Comparison of ENCODE assay signal across 11 cellular contexts in the genomic region with DNA sequence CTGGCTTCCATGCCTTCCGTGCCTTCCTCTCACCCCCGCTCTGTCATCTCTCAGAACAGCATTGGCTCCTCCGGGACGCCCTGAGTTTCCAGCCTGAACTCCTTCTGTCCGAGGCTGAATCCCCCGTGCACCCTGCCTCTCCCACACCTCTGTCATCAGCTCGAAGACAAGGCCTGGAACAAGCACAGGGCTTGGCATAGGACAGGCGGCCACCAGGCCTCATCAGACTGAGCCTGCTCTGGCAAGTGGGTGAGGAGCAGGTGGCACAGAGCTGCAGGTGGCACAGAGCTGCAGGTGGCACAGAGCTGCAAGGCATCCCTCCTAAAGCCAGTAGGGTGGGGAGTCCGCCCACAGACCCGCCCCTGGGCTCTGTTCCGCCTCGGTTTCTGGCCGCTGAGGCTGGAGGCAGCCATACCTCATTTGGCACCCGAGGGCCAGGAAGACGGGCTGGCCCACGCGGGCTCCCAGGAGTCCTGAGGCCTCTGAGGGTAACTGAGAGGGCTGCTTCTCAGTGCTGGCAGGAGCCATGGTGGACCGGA.
DNase-seq lines count a peak whose midpoint lies in the region; ATAC-seq, FAIRE-seq and TF ChIP-seq lines count a peak whose summit lies in the region.
"Had no signal": no experiment of that assay in that cellular context is flagged by ENCODE, and none has a peak within 500 bp of the region (broad histone marks: within the 10 kb centered on the region; RNA-seq: fewer than 3 reads in every experiment).

No MANE protein-coding gene starts in this region.

- H3K27me3 Mint-ChIP-seq in CD4-positive, alpha-beta memory T cell: no peaks in the 10 kb centered on the region
- no peaks in the 10 kb centered on the region for H3K27me3 Mint-ChIP-seq in endodermal cell (ENCODE audit: insufficient read depth)

- POLR2A ChIA-PET in CD4-positive, alpha-beta memory T cell (lab: Charles Lee; ENCODE audit: partially characterized antibody): interaction anchor here (1.0 to 3.2 kb wide), 2 partner anchors 13 to 44 kb away, joined by 3 to 11 read pairs; no protein-coding TSS in a partner anchor
- POLR2A ChIA-PET in HCT116 (lab: Charles Lee): interaction anchor here (1.2 kb wide), 1 partner anchor 52 kb away, joined by 3 read pairs; no protein-coding TSS in a partner anchor
- POLR2A ChIA-PET in PC-9 (lab: Charles Lee; ENCODE audit: unreplicated experiment): no interaction called here

- no peaks in the 10 kb centered on the region for H3K27me3 ChIP-seq in CD4-positive, alpha-beta memory T cell (ENCODE audit: insufficient read depth, low read length)
- no peaks in the 10 kb centered on the region for H3K27me3 ChIP-seq in HCT116 (ENCODE audit: insufficient read depth, low read length)
- no peaks in the 10 kb centered on the region for H3K27me3 ChIP-seq in endodermal cell (ENCODE audit: control insufficient read depth, insufficient read depth, low read length, poor library complexity, severe bottlenecking)
- no peaks in the 10 kb centered on the region for H3K27me3 ChIP-seq in GM23248 (replicated peaks; ENCODE audit: insufficient read depth)
- H3K27me3 ChIP-seq in PC-9 (ENCODE audit: insufficient read depth, low read depth): no peaks in the 10 kb centered on the region
- H3K27me3 ChIP-seq: SJSA1 had no signal

- no peak for DNase-seq in CD4-positive, alpha-beta memory T cell
- no peak for DNase-seq in HCT116 (ENCODE audit: low read depth, low spot score)
- DNase-seq in NCI-H510A treated with DMSO at 0.1 percent for 48 hours (lab: John Stamatoyannopoulos, UW): peak; percentile 51
- peak; percentile 63 for DNase-seq in endodermal cell
- DNase-seq in GM23248: no peak
- no peak for DNase-seq in PC-9
- DNase-seq in H54 (ENCODE audit: insufficient read length, low spot score): no peak
- DNase-seq: activated effector memory CD4-positive, alpha-beta T cell treated with Interleukin-2 at 50 U/mL for 16 hours had no signal

- no peak for FAIRE-seq in H54 (lab: Jason Lieb, UNC)

- H3K4me3 Mint-ChIP-seq in CD4-positive, alpha-beta memory T cell: no peak overlapping the region
- H3K4me3 Mint-ChIP-seq in endodermal cell: no peak overlapping the region

- 82 to 88% methylated on average over 7 to 18 of the region's 18 CpGs for WGBS in endodermal cell (ENCODE audit: insufficient coverage in 1 of 2, insufficient read length in 1 of 2), 2 experiments
- 66 to 72% methylated on average over 18 of the region's 18 CpGs for WGBS in GM23248 (ENCODE audit: low coverage in 1 of 2, low lambda C conversion rate in 2 of 2, missing lambda C conversion rate in 2 of 2), 2 experiments

- RAD21 ChIA-PET in HCT116 (lab: Charles Lee; ENCODE audit: low non-redundant PET in 1 of 2, low total read pairs in 2 of 2, uncharacterized antibody in 2 of 2, unreplicated experiment in 2 of 2): interaction anchor here in 1 of 2 experiments (0.7 kb wide), 1 partner anchor 102 kb away, joined by 3 read pairs; no protein-coding TSS in a partner anchor

- no peaks in the 10 kb centered on the region for H3F3A ChIP-seq in GM23248 (ENCODE audit: insufficient read depth)
- peaks cover 37% of the 10 kb centered on the region for H3F3A ChIP-seq in PC-9 (ENCODE audit: insufficient read depth, low read depth)

- no peak overlapping the region for H3K4me2 ChIP-seq in HCT116 (ENCODE audit: low read length)
- no peak overlapping the region for H3K4me2 ChIP-seq in GM23248 (ENCODE audit: unreplicated experiment)
- H3K4me2 ChIP-seq in PC-9: no peak overlapping the region

- peak overlapping the region in 4 of 7 donors; percentile 8 to 83 (median 48) for H3K27ac Mint-ChIP-seq in CD4-positive, alpha-beta memory T cell
- H3K27ac Mint-ChIP-seq in endodermal cell: peak overlapping the region; percentile 72

- H3K36me3 ChIP-seq in CD4-positive, alpha-beta memory T cell (ENCODE audit: insufficient read depth, low read length): peaks cover 23% of the 10 kb centered on the region
- H3K36me3 ChIP-seq in HCT116 (ENCODE audit: control insufficient read depth in 1 of 2, insufficient read depth in 2 of 2, low read length in 2 of 2) (peaks cover 0 to 33% of the 10 kb centered on the region in 2 experiments; a peak in 3 of 4 replicates), endodermal cell (ENCODE audit: control insufficient read depth, insufficient read depth, low read length) (peaks cover 3% of the 10 kb centered on the region), GM23248 (ENCODE audit: low read depth) (no peaks in the 10 kb centered on the region), PC-9 (ENCODE audit: low read depth) (no peaks in the 10 kb centered on the region)

- no peak overlapping the region for H2AFZ ChIP-seq in HCT116 (ENCODE audit: low read depth, low read length, poor library complexity, severe bottlenecking)
- H2AFZ ChIP-seq in GM23248: no peak overlapping the region
- no peak overlapping the region for H2AFZ ChIP-seq in PC-9

- no peak for TF ChIP-seq POLR2A in HCT116 (IDR thresholded peaks at IDR 0.05; ENCODE audit: borderline replicate concordance, extremely low read depth, insufficient read depth, insufficient read length)
- TF ChIP-seq POLR2A in H54 (IDR thresholded peaks at IDR 0.05; ENCODE audit: low read depth, low read length): no peak

- H3K9me2 ChIP-seq in HCT116 (ENCODE audit: insufficient read depth): no peaks in the 10 kb centered on the region
- H3K9me2 ChIP-seq in GM23248 (ENCODE audit: insufficient read depth): no peaks in the 10 kb centered on the region
- no peaks in the 10 kb centered on the region for H3K9me2 ChIP-seq in PC-9 (ENCODE audit: insufficient read depth)

- in situ Hi-C loops in GM23248 (cut with MboI): no loop called here

- peaks cover 0 to 7% (median 3%) of the 10 kb centered on the region in 4 donors for H3K4me1 Mint-ChIP-seq in CD4-positive, alpha-beta memory T cell
- H3K4me1 Mint-ChIP-seq in endodermal cell: peaks cover 43% of the 10 kb centered on the region

- H3K9ac ChIP-seq in HCT116 (ENCODE audit: low read length) (peak overlapping the region; percentile 24), endodermal cell (ENCODE audit: extremely low read depth, low read length, poor library complexity, severe bottlenecking) (no peak overlapping the region), GM23248 (no peak overlapping the region)

- no peaks in the 10 kb centered on the region for H3K9me3 ChIP-seq in CD4-positive, alpha-beta memory T cell (ENCODE audit: control insufficient read depth in 1 of 2, low read length in 2 of 2)
- H3K9me3 ChIP-seq in HCT116 (ENCODE audit: control insufficient read depth in 1 of 2, insufficient read depth in 1 of 2, low read depth in 1 of 2, low read length in 2 of 2) (no peaks in the 10 kb centered on the region), endodermal cell (ENCODE audit: control insufficient read depth, low read length) (no peaks in the 10 kb centered on the region), GM23248 (ENCODE audit: low read depth) (no peaks in the 10 kb centered on the region), PC-9 (ENCODE audit: insufficient read depth, low read depth) (no peaks in the 10 kb centered on the region)
- H3K9me3 ChIP-seq: SJSA1 had no signal

- ATAC-seq in HCT116: no peak
- no peak for ATAC-seq in HG02588 (IDR thresholded peaks at IDR 0.05; ENCODE audit: unreplicated experiment)

- no peak for TF ChIP-seq RAD21 in HCT116 (IDR thresholded peaks at IDR 0.05; ENCODE audit: low read depth)

- H3K4me3 ChIP-seq in CD4-positive, alpha-beta memory T cell (ENCODE audit: low read length in 2 of 2): no peak overlapping the region
- no peak overlapping the region for H3K4me3 ChIP-seq in HCT116 (replicated peaks in 1 of 2; ENCODE audit: low read depth in 1 of 2, low read length in 2 of 2)
- no peak overlapping the region for H3K4me3 ChIP-seq in endodermal cell (ENCODE audit: low read length)
- no peak overlapping the region for H3K4me3 ChIP-seq in GM23248
- no peak overlapping the region for H3K4me3 ChIP-seq in PC-9
- H3K4me3 ChIP-seq: SJSA1 had no signal

- H3K4me1 ChIP-seq in CD4-positive, alpha-beta memory T cell (ENCODE audit: insufficient read depth, low read length): no peaks in the 10 kb centered on the region
- H3K4me1 ChIP-seq in HCT116 (ENCODE audit: control insufficient read depth in 1 of 2, insufficient read depth in 2 of 2, low read length in 2 of 2): peaks cover 45 to 83% of the 10 kb centered on the region in 2 experiments; a peak in 3 of 4 replicates
- H3K4me1 ChIP-seq in endodermal cell (ENCODE audit: control insufficient read depth, insufficient read depth, low read length): no peaks in the 10 kb centered on the region
- no peaks in the 10 kb centered on the region for H3K4me1 ChIP-seq in GM23248 (ENCODE audit: insufficient read depth)
- H3K4me1 ChIP-seq in PC-9 (replicated peaks; ENCODE audit: insufficient read depth): peaks cover 12% of the 10 kb centered on the region
- H3K4me1 ChIP-seq: SJSA1 had no signal

- H3K27ac ChIP-seq in CD4-positive, alpha-beta memory T cell (ENCODE audit: low read depth, low read length): no peak overlapping the region
- H3K27ac ChIP-seq in HCT116 (ENCODE audit: low read depth, low read length) (peak overlapping the region; percentile 46), endodermal cell (ENCODE audit: low read depth, low read length) (no peak overlapping the region), GM23248 (no peak overlapping the region), PC-9 (no peak overlapping the region)
- H3K27ac ChIP-seq: C4-2B, SJSA1 had no signal

- H3K9me3 Mint-ChIP-seq in CD4-positive, alpha-beta memory T cell: no peaks in the 10 kb centered on the region
- no peaks in the 10 kb centered on the region for H3K9me3 Mint-ChIP-seq in endodermal cell

- H4K20me1 ChIP-seq in HCT116 (ENCODE audit: insufficient read depth): no peaks in the 10 kb centered on the region
- H4K20me1 ChIP-seq in GM23248 (ENCODE audit: insufficient read depth): no peaks in the 10 kb centered on the region
- no peaks in the 10 kb centered on the region for H4K20me1 ChIP-seq in PC-9 (ENCODE audit: insufficient read depth)

- no TSS peak for BruUV-seq in HCT116 (replicated peaks; lab: Mats Ljungman, UMichigan)
- BruUV-seq in PC-9 (replicated peaks; lab: Mats Ljungman, UMichigan): no TSS peak

- intact Hi-C loops in CD4-positive, alpha-beta memory T cell (cut with micrococcal nuclease): no loop called here
- intact Hi-C loops in HCT116 (cut with micrococcal nuclease) (no loop called here), PC-9 (cut with micrococcal nuclease; ENCODE audit: unreplicated experiment) (no loop called here)

- peaks cover 17 to 62% of the 10 kb centered on the region in 2 donors for H3K36me3 Mint-ChIP-seq in CD4-positive, alpha-beta memory T cell
- no peaks in the 10 kb centered on the region for H3K36me3 Mint-ChIP-seq in endodermal cell (ENCODE audit: low read depth)

- H3K79me2 ChIP-seq in HCT116 (ENCODE audit: insufficient read depth, low read length): peaks cover 9% of the 10 kb centered on the region; the same call in 1 of the 2 replicates
- no peaks in the 10 kb centered on the region for H3K79me2 ChIP-seq in GM23248 (ENCODE audit: insufficient read depth)
- no peaks in the 10 kb centered on the region for H3K79me2 ChIP-seq in PC-9 (ENCODE audit: low read depth)

- TF ChIP-seq CTCF in HCT116 (IDR thresholded peaks at IDR 0.05 in 2 of 3, conservative IDR thresholded peaks at IDR 0.05 in 1 of 3; ENCODE audit: borderline replicate concordance in 1 of 3, insufficient read depth in 1 of 3, low read depth in 2 of 3, low read length in 2 of 3): no peak
- no peak for TF ChIP-seq CTCF in endodermal cell (conservative IDR thresholded peaks at IDR 0.05)
- TF ChIP-seq CTCF in PC-9 (conservative IDR thresholded peaks at IDR 0.05): no peak

- CTCF ChIA-PET in CD4-positive, alpha-beta memory T cell (lab: Charles Lee; ENCODE audit: partially characterized antibody): interaction anchor here (0.5 to 1.0 kb wide), 2 partner anchors 9 to 1011 kb away, joined by 3 to 4 read pairs; no protein-coding TSS in a partner anchor
- CTCF ChIA-PET in HCT116 (lab: Charles Lee): interaction anchor here (1.2 kb wide), 1 partner anchor 41 kb away, joined by 4 read pairs; no protein-coding TSS in a partner anchor
- CTCF ChIA-PET in PC-9 (lab: Charles Lee): interaction anchor here (0.6 kb wide), 1 partner anchor 11 kb away, joined by 5 read pairs; no protein-coding TSS in a partner anchor

Comparison
In these comparisons a context has a peak if more than half of its experiments do, and no peak if none do; other contexts are left out.
1. DNase-seq: peak in NCI-H510A treated with DMSO at 0.1 percent for 48 hours (single experiment) and endodermal cell (single experiment); none in CD4-positive, alpha-beta memory T cell (0 of 5), HCT116 (single experiment), GM23248 (single experiment), PC-9 (0 of 2) and H54 (single experiment).